In the genomic region with DNA sequence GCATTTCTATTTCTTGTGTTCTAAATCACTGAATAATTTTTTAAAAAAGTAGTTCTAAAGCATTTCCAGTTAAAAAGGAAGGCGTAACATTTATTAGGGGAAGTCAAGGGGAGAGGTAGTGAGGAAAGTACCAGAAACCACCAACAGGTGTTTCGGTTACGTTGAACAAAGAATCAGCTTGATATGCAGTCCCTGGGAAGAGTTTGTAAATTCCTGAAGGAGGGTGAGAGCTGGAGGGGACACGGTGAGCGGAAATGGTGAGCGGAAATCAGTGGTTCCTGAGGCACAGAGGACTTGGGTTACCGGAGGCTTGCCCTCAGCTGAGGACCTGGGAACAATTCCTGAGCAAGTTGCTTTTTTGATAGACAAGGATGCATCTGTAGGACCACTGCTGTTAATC, we compare ENCODE assay signal across 12 cellular contexts. TPM values are rescaled to one million over a fixed set of nuclear protein-coding genes. Genes with fewer than 3 reads are reported as not detected.
DNase-seq lines count a peak whose midpoint lies in the region; ATAC-seq and TF ChIP-seq lines count a peak whose summit lies in the region.
"Had no signal": no experiment of that assay in that cellular context is flagged by ENCODE, and none has a peak within 500 bp of the region (broad histone marks: within the 10 kb centered on the region; RNA-seq: fewer than 3 reads in every experiment).

No MANE protein-coding gene starts in this region.

- POLR2A ChIA-PET in OCI-LY7 (lab: Charles Lee) = interaction anchor here (0.9 to 2.8 kb wide), 2 partner anchors 10 to 138 kb away, joined by 4 to 18 read pairs; no protein-coding TSS in a partner anchor

- peak overlapping the region; percentile 21 for H3K4me3 Mint-ChIP-seq in activated naive CD4-positive, alpha-beta T cell treated with anti-CD3 and anti-CD28 coated beads, Interleukin-2, amount 10 ng/mL, durations not matched to agents 7 days and 5 days
- H3K4me3 Mint-ChIP-seq in stimulated activated memory B cell treated with anti-CD40 and anti-IgM and Interleukin-4, amounts not matched to agents 10 μg/mL and 1 μg/mL and 100 μg/mL, for 72 hours = peak overlapping the region; percentile 69

- no peak for TF ChIP-seq CTCF in OCI-LY7 (conservative IDR thresholded peaks at IDR 0.05; ENCODE audit: low read length)

- CTCF ChIA-PET in activated naive CD4-positive, alpha-beta T cell treated with anti-CD3 and anti-CD28 coated beads, Interleukin-2, amount 10 ng/mL, durations not matched to agents 7 days and 5 days (lab: Charles Lee) = interaction anchor here (0.7 to 2.2 kb wide), 4 partner anchors 11 to 28 kb away, joined by 3 to 8 read pairs (median 4); a partner anchor contains a TSS
- CTCF ChIA-PET in OCI-LY7 (lab: Charles Lee; ENCODE audit: unreplicated experiment) = no interaction called here

- no peak overlapping the region for H2AFZ ChIP-seq in OCI-LY7 (ENCODE audit: low read length)
- H2AFZ ChIP-seq: PC-9 had no signal

- H3K79me2 ChIP-seq in OCI-LY7 (ENCODE audit: insufficient read depth, low read depth, low read length) = peaks cover 99% of the 10 kb centered on the region

- H3K4me2 ChIP-seq in OCI-LY7 (ENCODE audit: low read length) = peak overlapping the region; percentile 27; the same call in 1 of the 2 replicates
- H3K4me2 ChIP-seq: PC-9 had no signal

- H3K9me3 ChIP-seq in OCI-LY7 (ENCODE audit: low read length) = no peaks in the 10 kb centered on the region

- H3K4me1 ChIP-seq in OCI-LY7 (ENCODE audit: insufficient read depth, low read length, poor library complexity, severe bottlenecking) = peaks cover 56% of the 10 kb centered on the region

- peak; percentile 20 for DNase-seq in activated naive CD4-positive, alpha-beta T cell treated with anti-CD3 and anti-CD28 coated beads, Interleukin-2, amount 10 ng/mL, durations not matched to agents 7 days and 5 days
- no peak for DNase-seq in activated naive CD4-positive, alpha-beta T cell treated with anti-CD3 and anti-CD28 coated beads, Interleukin-2, amount 50 U/mL, for 16 hours
- DNase-seq in OCI-LY7 (ENCODE audit: low spot score) (no peak), iPS-NIHi11 (ENCODE audit: low spot score) (peak; percentile 66), NK-92 (lab: John Stamatoyannopoulos, UW; ENCODE audit: unreplicated experiment) (no peak)
- DNase-seq: activated CD4-positive, CD25-positive, alpha-beta regulatory T cell; amniotic stem cell; PC-9 had no signal

- H4K20me1 ChIP-seq in OCI-LY7 (ENCODE audit: insufficient read depth, low read length) = peaks cover 77% of the 10 kb centered on the region

- H3K27ac ChIP-seq in OCI-LY7 (ENCODE audit: low read depth, low read length, poor library complexity, severe bottlenecking) = no peak overlapping the region
- H3K27ac ChIP-seq: PC-9 had no signal

- no peak overlapping the region for H3K4me3 ChIP-seq in OCI-LY7 (ENCODE audit: low read depth, low read length, poor library complexity, severe bottlenecking)
- H3K4me3 ChIP-seq: PC-9 had no signal

- no TSS peak for BruUV-seq in OCI-LY7 (replicated peaks; lab: Mats Ljungman, UMichigan)

- H3K36me3 ChIP-seq in OCI-LY7 (ENCODE audit: insufficient read depth, low read length) = peaks cover 19% of the 10 kb centered on the region

- H3K9me3 Mint-ChIP-seq in activated naive CD4-positive, alpha-beta T cell treated with anti-CD3 and anti-CD28 coated beads, Interleukin-2, amount 10 ng/mL, durations not matched to agents 7 days and 5 days = no peaks in the 10 kb centered on the region
- H3K9me3 Mint-ChIP-seq in stimulated activated memory B cell treated with anti-CD40 and anti-IgM and Interleukin-4, amounts not matched to agents 10 μg/mL and 1 μg/mL and 100 μg/mL, for 72 hours = no peaks in the 10 kb centered on the region

- H3K9me2 ChIP-seq in OCI-LY7 (ENCODE audit: insufficient read depth, low read length) = no peaks in the 10 kb centered on the region

- H3K27ac Mint-ChIP-seq in activated naive CD4-positive, alpha-beta T cell treated with anti-CD3 and anti-CD28 coated beads, Interleukin-2, amount 10 ng/mL, durations not matched to agents 7 days and 5 days = no peak overlapping the region
- H3K27ac Mint-ChIP-seq in stimulated activated memory B cell treated with anti-CD40 and anti-IgM and Interleukin-4, amounts not matched to agents 10 μg/mL and 1 μg/mL and 100 μg/mL, for 72 hours = no peak overlapping the region

- peaks cover 38% of the 10 kb centered on the region for H3K36me3 Mint-ChIP-seq in activated naive CD4-positive, alpha-beta T cell treated with anti-CD3 and anti-CD28 coated beads, Interleukin-2, amount 10 ng/mL, durations not matched to agents 7 days and 5 days
- peaks cover 22% of the 10 kb centered on the region for H3K36me3 Mint-ChIP-seq in stimulated activated memory B cell treated with anti-CD40 and anti-IgM and Interleukin-4, amounts not matched to agents 10 μg/mL and 1 μg/mL and 100 μg/mL, for 72 hours

- no peaks in the 10 kb centered on the region for H3K27me3 Mint-ChIP-seq in activated naive CD4-positive, alpha-beta T cell treated with anti-CD3 and anti-CD28 coated beads, Interleukin-2, amount 10 ng/mL, durations not matched to agents 7 days and 5 days
- H3K27me3 Mint-ChIP-seq in stimulated activated memory B cell treated with anti-CD40 and anti-IgM and Interleukin-4, amounts not matched to agents 10 μg/mL and 1 μg/mL and 100 μg/mL, for 72 hours = no peaks in the 10 kb centered on the region

- intact Hi-C loops in OCI-LY7 (cut with micrococcal nuclease; ENCODE audit: unreplicated experiment) = no loop called here

- no peak for ATAC-seq in stimulated activated memory B cell treated with anti-CD40 and anti-IgM and Interleukin-4, amounts not matched to agents 10 μg/mL and 1 μg/mL and 100 μg/mL, for 72 hours
- no peak for ATAC-seq in HG03571 (IDR thresholded peaks at IDR 0.05; ENCODE audit: unreplicated experiment)
- ATAC-seq in HG02870 (IDR thresholded peaks at IDR 0.05; ENCODE audit: unreplicated experiment) = no peak
- ATAC-seq: esophagus mucosa had no signal

- H3K4me1 Mint-ChIP-seq in activated naive CD4-positive, alpha-beta T cell treated with anti-CD3 and anti-CD28 coated beads, Interleukin-2, amount 10 ng/mL, durations not matched to agents 7 days and 5 days = peaks cover 94% of the 10 kb centered on the region
- H3K4me1 Mint-ChIP-seq in stimulated activated memory B cell treated with anti-CD40 and anti-IgM and Interleukin-4, amounts not matched to agents 10 μg/mL and 1 μg/mL and 100 μg/mL, for 72 hours = peaks cover 89% of the 10 kb centered on the region

RNA-seq across cellular contexts. Expression of a gene that starts 17.8 kb away (rescaled TPM):
- 37.2 and 43.9 TPM in 2 replicates for total RNA-seq in OCI-LY7 (2014; rRNA removed; shearing (Covaris generic))
- total RNA-seq in OCI-LY7 (2022) = 82.6 and 95.8 TPM in 2 replicates

RNA-seq across cellular contexts. Expression of a gene that starts 48.0 kb away (rescaled TPM):
- 26.0 and 28.6 TPM in 2 replicates for total RNA-seq in OCI-LY7 (2014; rRNA removed; shearing (Covaris generic))
- 34.9 and 38.1 TPM in 2 replicates for total RNA-seq in OCI-LY7 (2022)

Comparison
In these comparisons a context has a peak if more than half of its experiments do, and no peak if none do; other contexts are left out.
1. DNase-seq: peak in activated naive CD4-positive, alpha-beta T cell treated with anti-CD3 and anti-CD28 coated beads, Interleukin-2, amount 10 ng/mL, durations not matched to agents 7 days and 5 days (single experiment) and iPS-NIHi11 (single experiment); none in activated naive CD4-positive, alpha-beta T cell treated with anti-CD3 and anti-CD28 coated beads, Interleukin-2, amount 50 U/mL, for 16 hours (single experiment), OCI-LY7 (single experiment) and NK-92 (single experiment).